In genomic region chr19:10339977-10340376, GRCh38 we compare ENCODE assay signal across 12 cellular contexts. TPM values are rescaled to one million over a fixed set of nuclear protein-coding genes. Genes with fewer than 3 reads are reported as not detected.
A peak's percentile ranks its signal among the peaks of the same experiment; 100 is the strongest.
DNase-seq lines count a peak whose midpoint lies in the region; ATAC-seq and TF ChIP-seq lines count a peak whose summit lies in the region.
"Had no signal": no experiment of that assay in that cellular context is flagged by ENCODE, and none has a peak within 500 bp of the region (broad histone marks: within the 10 kb centered on the region; RNA-seq: fewer than 3 reads in every experiment).

No MANE protein-coding gene starts in this region.

- peak overlapping the region; percentile 88 for H3K27ac Mint-ChIP-seq in stimulated activated naive CD8-positive, alpha-beta T cell treated with anti-CD3 and anti-CD28 coated beads, Interleukin-15, Interleukin-2, amounts not matched to agents 100 ng/mL and 50 ng/mL, for 24 hours
- H3K27ac Mint-ChIP-seq in endothelial cell (ENCODE audit: unreplicated experiment): no peak overlapping the region

- H3K4me3 ChIP-seq in Peyer's patch: no peak overlapping the region
- peak overlapping the region; percentile 85 for H3K4me3 ChIP-seq in effector memory CD4-positive, alpha-beta T cell (ENCODE audit: insufficient read depth, low read depth, low read length, poor library complexity, severe bottlenecking)
- H3K4me3 ChIP-seq: prostate gland had no signal

- H3K4me1 Mint-ChIP-seq in stimulated activated naive CD8-positive, alpha-beta T cell treated with anti-CD3 and anti-CD28 coated beads, Interleukin-15, Interleukin-2, amounts not matched to agents 100 ng/mL and 50 ng/mL, for 24 hours (ENCODE audit: low read depth): peaks cover 38% of the 10 kb centered on the region
- H3K4me1 Mint-ChIP-seq in endothelial cell (ENCODE audit: unreplicated experiment): peaks cover 4% of the 10 kb centered on the region

- H3K27me3 Mint-ChIP-seq in stimulated activated naive CD8-positive, alpha-beta T cell treated with anti-CD3 and anti-CD28 coated beads, Interleukin-15, Interleukin-2, amounts not matched to agents 100 ng/mL and 50 ng/mL, for 24 hours: no peaks in the 10 kb centered on the region
- peaks cover 12% of the 10 kb centered on the region for H3K27me3 Mint-ChIP-seq in endothelial cell (ENCODE audit: unreplicated experiment)

- no peaks in the 10 kb centered on the region for H3K9me3 ChIP-seq in Peyer's patch
- H3K9me3 ChIP-seq in effector memory CD4-positive, alpha-beta T cell (ENCODE audit: control insufficient read depth, low read length): no peaks in the 10 kb centered on the region
- H3K9me3 ChIP-seq: heart right ventricle, prostate gland, tibial nerve had no signal

- ATAC-seq in stimulated activated naive CD8-positive, alpha-beta T cell treated with anti-CD3 and anti-CD28 coated beads, Interleukin-15, Interleukin-2, amounts not matched to agents 100 U/mL and 50 U/mL, for 24 hours: no peak
- ATAC-seq: heart right ventricle had no signal

- TF ChIP-seq CTCF in Peyer's patch (IDR thresholded peaks at IDR 0.05) (no peak), endothelial cell (IDR thresholded peaks at IDR 0.05; ENCODE audit: unreplicated experiment) (no peak)

- peaks cover 9% of the 10 kb centered on the region for H3K36me3 Mint-ChIP-seq in stimulated activated naive CD8-positive, alpha-beta T cell treated with anti-CD3 and anti-CD28 coated beads, Interleukin-15, Interleukin-2, amounts not matched to agents 100 ng/mL and 50 ng/mL, for 24 hours (ENCODE audit: low read depth)
- H3K36me3 Mint-ChIP-seq in endothelial cell (ENCODE audit: low read depth, unreplicated experiment): peaks cover 3% of the 10 kb centered on the region

- TF ChIP-seq POLR2A in Peyer's patch (IDR thresholded peaks at IDR 0.05): no peak

- no peaks in the 10 kb centered on the region for H3K4me1 ChIP-seq in Peyer's patch
- H3K4me1 ChIP-seq in effector memory CD4-positive, alpha-beta T cell (ENCODE audit: control insufficient read depth, insufficient read depth, low read length, poor library complexity, severe bottlenecking): peaks cover 22% of the 10 kb centered on the region

- H3K4me3 Mint-ChIP-seq in stimulated activated naive CD8-positive, alpha-beta T cell treated with anti-CD3 and anti-CD28 coated beads, Interleukin-15, Interleukin-2, amounts not matched to agents 100 ng/mL and 50 ng/mL, for 24 hours: peak overlapping the region; percentile 89
- no peak overlapping the region for H3K4me3 Mint-ChIP-seq in endothelial cell (ENCODE audit: unreplicated experiment)

- H3K27me3 ChIP-seq in Peyer's patch: no peaks in the 10 kb centered on the region
- H3K27me3 ChIP-seq in effector memory CD4-positive, alpha-beta T cell (replicated peaks; ENCODE audit: control insufficient read depth, insufficient read depth, low read length, poor library complexity, severe bottlenecking): no peaks in the 10 kb centered on the region
- H3K27me3 ChIP-seq: heart right ventricle, tibial nerve had no signal

- H3K27ac ChIP-seq in Peyer's patch: peak overlapping the region in 3 of 4 donors; percentile 28 to 85 (median 78)
- peak overlapping the region; percentile 71 for H3K27ac ChIP-seq in effector memory CD4-positive, alpha-beta T cell (ENCODE audit: insufficient read depth, low read length, poor library complexity, severe bottlenecking)
- H3K27ac ChIP-seq: prostate gland had no signal

- intact Hi-C loops in posterior vena cava (cut with DNase I): loop anchor here in 1 of 2 donors (5.0 kb wide), 1 partner anchor 42 kb away; the partner anchor contains the start of gene TYK2

- no peak for DNase-seq in stimulated activated naive CD8-positive, alpha-beta T cell treated with anti-CD3 and anti-CD28 coated beads, Interleukin-15, Interleukin-2, amounts not matched to agents 100 U/mL and 50 U/mL, for 24 hours
- DNase-seq in Peyer's patch: no peak
- DNase-seq in effector memory CD4-positive, alpha-beta T cell: no peak
- DNase-seq in NCI-H2029 treated with DMSO at 0.1 percent for 48 hours (lab: John Stamatoyannopoulos, UW): no peak
- no peak for DNase-seq in endothelial cell (ENCODE audit: low spot score)
- no peak for DNase-seq in posterior vena cava (ENCODE audit: low spot score)
- no peak for DNase-seq in glomerular visceral epithelial cell (ENCODE audit: extremely low spot score)
- DNase-seq: heart right ventricle, NCI-H1436 had no signal

- H3K36me3 ChIP-seq in Peyer's patch: no peaks in the 10 kb centered on the region
- H3K36me3 ChIP-seq in effector memory CD4-positive, alpha-beta T cell (ENCODE audit: control insufficient read depth, insufficient read depth, low read length): peaks cover 14% of the 10 kb centered on the region
- H3K36me3 ChIP-seq: prostate gland, tibial nerve had no signal

- no peaks in the 10 kb centered on the region for H3K9me3 Mint-ChIP-seq in stimulated activated naive CD8-positive, alpha-beta T cell treated with anti-CD3 and anti-CD28 coated beads, Interleukin-15, Interleukin-2, amounts not matched to agents 100 ng/mL and 50 ng/mL, for 24 hours
- H3K9me3 Mint-ChIP-seq in endothelial cell (ENCODE audit: unreplicated experiment): no peaks in the 10 kb centered on the region

RNA-seq across cellular contexts. Expression of gene ICAM3, which starts 0.6 kb away (rescaled TPM):
- 10 to 100 TPM in 3 of 4 donors, 1 to 10 TPM in 1; 5.5 to 20.6 (median 10.8) TPM for total RNA-seq in Peyer's patch
- total RNA-seq in endothelial cell (ENCODE audit: unreplicated experiment): 24.9 TPM
- total RNA-seq in posterior vena cava: 10 to 100 TPM in 1 of 2 donors, 1 to 10 TPM in 1; 7.9 to 10.6 TPM

RNA-seq across cellular contexts. Expression of gene RAVER1, which starts 6.6 kb away (rescaled TPM):
- total RNA-seq in Peyer's patch: 10 to 100 TPM; 42.1 to 66.5 (median 55.8) TPM
- total RNA-seq in endothelial cell (ENCODE audit: unreplicated experiment): 46.1 TPM
- 10 to 100 TPM; 17.5 to 19.0 TPM for total RNA-seq in posterior vena cava

RNA-seq across cellular contexts. Expression of gene FDX2, which starts 24.2 kb away (rescaled TPM):
- total RNA-seq in Peyer's patch (10 to 100 TPM in 3 of 4 donors, 1 to 10 TPM in 1; 8.3 to 22.2 (median 12.5) TPM), endothelial cell (ENCODE audit: unreplicated experiment) (18.9 TPM), posterior vena cava (10 to 100 TPM; 10.2 to 11.4 TPM)

RNA-seq across cellular contexts. Expression of gene ZGLP1, which starts 30.4 kb away (rescaled TPM):
- total RNA-seq in Peyer's patch: 10 to 100 TPM in 1 of 4 donors, 1 to 10 TPM in 1, not detected in 2; 2.1 to 10.7 TPM
- total RNA-seq in endothelial cell (ENCODE audit: unreplicated experiment): 8.2 TPM
- 1 to 10 TPM; 1.1 to 1.2 TPM for total RNA-seq in posterior vena cava

RNA-seq across cellular contexts. Expression of gene TYK2, which starts 40.4 kb away (rescaled TPM):
- total RNA-seq in Peyer's patch (100 to 1,000 TPM; 138 to 531 (median 246) TPM), endothelial cell (ENCODE audit: unreplicated experiment) (143 TPM), posterior vena cava (10 to 100 TPM; 67.1 to 69.3 TPM)
